Comparison of ENCODE assay signal across 26 cellular contexts in the genomic region with DNA sequence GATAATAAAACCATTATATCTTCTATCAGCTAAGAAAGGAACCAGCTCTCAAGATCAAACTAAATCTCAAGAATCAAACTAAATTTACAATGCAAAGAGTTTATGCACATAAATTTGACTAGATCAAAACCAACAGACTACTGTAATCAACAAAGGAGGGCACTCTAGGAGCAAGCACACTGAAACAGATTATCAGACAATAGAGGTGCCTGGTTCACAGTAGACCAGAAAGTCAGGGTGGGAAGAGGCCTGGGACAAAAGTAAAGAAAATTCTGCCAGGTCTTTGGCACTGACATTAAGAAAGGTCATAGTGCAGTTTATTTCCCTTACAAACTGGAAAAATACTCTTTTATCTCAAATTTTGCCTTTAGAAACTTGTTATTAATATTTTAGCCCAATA.
"Had no signal": no experiment of that assay in that cellular context is flagged by ENCODE, and none has a peak within 500 bp of the region (broad histone marks: within the 10 kb centered on the region; RNA-seq: fewer than 3 reads in every experiment).

No MANE protein-coding gene starts in this region.

- H3K36me3 ChIP-seq: gastrocnemius medialis, pancreas, suprapubic skin, upper lobe of right lung had no signal

- H3K4me1 ChIP-seq: upper lobe of right lung had no signal

- H3K9me3 ChIP-seq: gastrocnemius medialis, pancreas, psoas muscle, suprapubic skin, tibial artery, upper lobe of right lung had no signal

- H2AFZ ChIP-seq: hepatocyte had no signal

- H3K27ac ChIP-seq: gastrocnemius medialis, hepatocyte, pancreas, psoas muscle, suprapubic skin, tibial artery, upper lobe of right lung had no signal

- H3K4me2 ChIP-seq: hepatocyte, smooth muscle cell had no signal

- ATAC-seq: activated CD4-positive, alpha-beta T cell treated with anti-CD3 and anti-CD28 coated beads for 36 hours; activated CD8-positive, alpha-beta T cell treated with anti-CD3 and anti-CD28 coated beads, Interleukin-2, amount 10 ng/mL, durations not matched to agents 7 days and 5 days; gastrocnemius medialis; left cardiac atrium; left ventricle myocardium superior; naive thymus-derived CD4-positive, alpha-beta T cell; pancreas; psoas muscle; upper lobe of right lung had no signal

- H3K4me3 ChIP-seq: gastrocnemius medialis, hepatocyte, pancreas, psoas muscle, smooth muscle cell, suprapubic skin, tibial artery, upper lobe of right lung had no signal

- DNase-seq: activated CD4-positive, alpha-beta T cell treated with anti-CD3 and anti-CD28 coated beads for 36 hours; activated CD4-positive, CD25-positive, alpha-beta regulatory T cell; activated CD8-positive, alpha-beta T cell treated with anti-CD3 and anti-CD28 coated beads, Interleukin-2, amount 10 ng/mL, durations not matched to agents 7 days and 5 days; activated gamma-delta T cell treated with Interleukin-2 at 50 U/mL for 16 hours; activated naive CD4-positive, alpha-beta T cell treated with anti-CD3 and anti-CD28 coated beads, Interleukin-2, amount 50 U/mL, for 16 hours; activated T-cell treated with anti-CD3 and anti-CD28 coated beads for 4 hours; amniotic stem cell; gastrocnemius medialis; glutamatergic neuron; left cardiac atrium; left ventricle myocardium superior; naive thymus-derived CD4-positive, alpha-beta T cell; nucleus accumbens; pancreas; psoas muscle; stimulated activated CD4-positive, alpha-beta T cell treated with anti-CD3 and anti-CD28 coated beads, Interleukin-15, amount 100 ng/mL, for 24 hours; stimulated activated CD4-positive, alpha-beta T cell treated with anti-CD3 and anti-CD28 coated beads, Interleukin-2, amount 100 ng/mL, for 24 hours; stimulated activated naive CD4-positive, alpha-beta T cell; T-helper 1 cell; tibial artery; upper lobe of right lung had no signal

- H3K27me3 ChIP-seq: gastrocnemius medialis, hepatocyte, pancreas, suprapubic skin, tibial artery, upper lobe of right lung had no signal

- FAIRE-seq: astrocyte, keratinocyte, pancreas had no signal
